In the genomic region with DNA sequence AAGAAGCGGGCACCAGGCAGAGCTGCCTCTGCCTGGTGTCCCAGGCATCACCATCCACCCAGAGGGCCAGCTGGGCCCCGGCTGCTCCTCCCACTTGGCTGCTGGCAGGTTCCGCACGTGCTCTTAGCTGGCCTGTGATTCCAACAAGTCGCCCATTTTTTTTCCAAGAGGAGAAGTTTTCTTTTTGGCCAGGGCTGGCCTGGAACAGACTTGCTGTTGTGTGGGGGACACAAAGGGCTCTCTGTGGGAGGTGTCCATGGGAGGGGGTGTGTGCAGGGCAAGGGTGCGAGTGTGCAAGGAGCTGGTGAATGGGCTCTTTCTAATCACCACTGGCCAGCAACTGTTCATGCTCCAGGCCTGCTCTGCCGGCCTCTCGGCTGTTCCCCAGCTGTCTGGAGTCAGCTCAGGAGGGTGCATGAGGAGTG, we compare ENCODE assay signal across 12 cellular contexts. TPM values are rescaled to one million over a fixed set of nuclear protein-coding genes. Genes with fewer than 3 reads are reported as not detected.
DNase-seq lines count a peak whose midpoint lies in the region; ATAC-seq, FAIRE-seq and TF ChIP-seq lines count a peak whose summit lies in the region.
"Had no signal": no experiment of that assay in that cellular context is flagged by ENCODE, and none has a peak within 500 bp of the region (broad histone marks: within the 10 kb centered on the region; RNA-seq: fewer than 3 reads in every experiment).

No MANE protein-coding gene starts in this region.

- H3K79me2 ChIP-seq in hepatocyte, result peaks cover 70% of the 10 kb centered on the region

- H2AFZ ChIP-seq in hepatocyte, result no peak overlapping the region

- H3K27me3 ChIP-seq in ascending aorta, result no peaks in the 10 kb centered on the region
- no peaks in the 10 kb centered on the region for H3K27me3 ChIP-seq in hepatocyte
- H3K27me3 ChIP-seq in psoas muscle (ENCODE audit: insufficient read depth in 3 of 3, low read length in 2 of 3), result no peaks in the 10 kb centered on the region

- H3K9me2 ChIP-seq in hepatocyte (replicated peaks; ENCODE audit: insufficient read depth), result no peaks in the 10 kb centered on the region

- intact Hi-C loops in ascending aorta (cut with DNase I) (loop anchor here (10.0 kb wide), 1 partner anchor 792 kb away; a partner anchor contains a TSS), psoas muscle (cut with DNase I) (no loop called here), lower leg skin (cut with DNase I; ENCODE audit: low total_unique reads) (no loop called here)

- no peak overlapping the region for H3K4me2 ChIP-seq in hepatocyte

- WGBS in hepatocyte (ENCODE audit: low lambda C conversion rate, missing lambda C conversion rate), result 89% methylated on average over 8 of the region's 8 CpGs
- 26 to 51% (median 46%) methylated on average over 8 of the region's 8 CpGs for WGBS in psoas muscle, 3 donors
- WGBS in lower leg skin, 2 donors, result 51 to 65% methylated on average over 8 of the region's 8 CpGs

- H3K4me1 ChIP-seq in ascending aorta, result peaks cover 42 to 97% of the 10 kb centered on the region in 2 donors
- H3K4me1 ChIP-seq in hepatocyte (ENCODE audit: insufficient read depth), result peaks cover 78% of the 10 kb centered on the region
- H3K4me1 ChIP-seq in psoas muscle, result peaks cover 100% of the 10 kb centered on the region

- no peak for TF ChIP-seq POLR2A in lower leg skin (IDR thresholded peaks at IDR 0.05)

- DNase-seq in COLO829 (ENCODE audit: low spot score) (peak; percentile 100), ascending aorta (ENCODE audit: low spot score in 2 of 2) (peak in 1 of 2 donors; percentile 66), hepatocyte (ENCODE audit: low spot score) (no peak), psoas muscle (peak; percentile 50 to 83), urothelium cell line (ENCODE audit: low spot score) (no peak), lower leg skin (ENCODE audit: low spot score in 2 of 2) (no peak)
- DNase-seq: NCI-H146; stimulated activated CD4-positive, alpha-beta T cell treated with anti-CD3 and anti-CD28 coated beads, Interleukin-2, amount 100 ng/mL, for 48 hours had no signal

- ATAC-seq in psoas muscle (peak in 3 of 4 donors; percentile 22 to 46 (median 31)), HG02763 (IDR thresholded peaks at IDR 0.05; ENCODE audit: unreplicated experiment) (no peak), GM18520 (IDR thresholded peaks at IDR 0.05; ENCODE audit: unreplicated experiment) (no peak)

- TF ChIP-seq CTCF in ascending aorta (IDR thresholded peaks at IDR 0.05) (no peak), hepatocyte (IDR thresholded peaks at IDR 0.05; ENCODE audit: poor library complexity) (no peak), psoas muscle (IDR thresholded peaks at IDR 0.05) (no peak), lower leg skin (IDR thresholded peaks at IDR 0.05) (no peak)

- H3K4me3 ChIP-seq in ascending aorta, result no peak overlapping the region
- no peak overlapping the region for H3K4me3 ChIP-seq in hepatocyte
- no peak overlapping the region for H3K4me3 ChIP-seq in psoas muscle
- no peak overlapping the region for H3K4me3 ChIP-seq in lower leg skin (ENCODE audit: low read depth, poor library complexity, severe bottlenecking)

- H3K36me3 ChIP-seq in ascending aorta (peaks cover 62 to 96% of the 10 kb centered on the region in 2 donors), hepatocyte (replicated peaks; ENCODE audit: insufficient read depth, low read depth) (no peaks in the 10 kb centered on the region), psoas muscle (ENCODE audit: insufficient read depth in 1 of 2, low read depth in 1 of 2) (peaks cover 0 to 91% of the 10 kb centered on the region in 2 donors)

- FAIRE-seq in urothelium cell line (lab: Jason Lieb, UNC), result no peak
- FAIRE-seq: GM12891, islet of Langerhans had no signal

- H4K20me1 ChIP-seq in hepatocyte (ENCODE audit: insufficient read depth, poor library complexity, severe bottlenecking), result peaks cover 51% of the 10 kb centered on the region

- H3K27ac ChIP-seq in ascending aorta (peak overlapping the region; percentile 93 to 99), hepatocyte (peak overlapping the region; percentile 16), psoas muscle (peak overlapping the region; percentile 80)

- H3K9me3 ChIP-seq in ascending aorta (no peaks in the 10 kb centered on the region), hepatocyte (ENCODE audit: low read depth) (no peaks in the 10 kb centered on the region), psoas muscle (no peaks in the 10 kb centered on the region)

RNA-seq across cellular contexts. Expression of a gene that starts 7.3 kb away (rescaled TPM):
- total RNA-seq in ascending aorta (156 TPM), hepatocyte (71.4 and 81.6 TPM in 2 replicates), psoas muscle (10 to 100 TPM; 16.5 to 36.6 (median 29.6) TPM), lower leg skin (100 to 1,000 TPM in 3 of 4 donors, 10 to 100 TPM in 1; 97.1 to 151 (median 120) TPM)
- polyA plus RNA-seq in hepatocyte (63.9 and 74.2 TPM in 2 replicates), psoas muscle (1 to 10 TPM; 4.0 to 6.1 (median 5.1) TPM)

Comparison
In these comparisons a context has a peak if more than half of its experiments do, and no peak if none do; other contexts are left out.
1. DNase-seq: peak in COLO829 (single experiment) and psoas muscle (2 of 2); none in hepatocyte (single experiment), urothelium cell line (single experiment) and lower leg skin (0 of 2).
2. H3K27ac ChIP-seq: peak in every context shown above with its lines; median percentile 96 in ascending aorta; 80 in psoas muscle; 16 in hepatocyte.
3. ATAC-seq: peak in psoas muscle (3 of 4); none in HG02763 (single experiment) and GM18520 (single experiment).